25 cellular contexts compared by ENCODE assay signal in genomic region chr6:146955570-146955969, GRCh38.
"Had no signal": no experiment of that assay in that cellular context is flagged by ENCODE, and none has a peak within 500 bp of the region (broad histone marks: within the 10 kb centered on the region; RNA-seq: fewer than 3 reads in every experiment).

No MANE protein-coding gene starts in this region.

- H3K27ac ChIP-seq: coronary artery, dorsolateral prefrontal cortex, epithelial cell of prostate, esophagus muscularis mucosa, foreskin keratinocyte, gastroesophageal sphincter, heart left ventricle, hepatocyte, left lung, lower lobe of right lung had no signal

- H3K79me2 ChIP-seq: hepatocyte had no signal

- H3K4me1 Mint-ChIP-seq: immature natural killer cell had no signal

- H3K4me1 ChIP-seq: esophagus muscularis mucosa, foreskin keratinocyte, gastroesophageal sphincter, heart left ventricle, lower lobe of right lung had no signal

- H2AFZ ChIP-seq: hepatocyte had no signal

- H3K36me3 ChIP-seq: esophagus muscularis mucosa, gastroesophageal sphincter, heart left ventricle, left lung, lower lobe of right lung had no signal

- H3K27ac Mint-ChIP-seq: immature natural killer cell, mesothelial cell of epicardium, naive B cell had no signal

- H3K36me3 Mint-ChIP-seq: immature natural killer cell, mesothelial cell of epicardium, naive B cell had no signal

- H3K4me2 ChIP-seq: hepatocyte had no signal

- H3K27me3 ChIP-seq: dorsolateral prefrontal cortex, esophagus muscularis mucosa, foreskin keratinocyte, gastroesophageal sphincter, heart left ventricle, hepatocyte, left lung had no signal

- DNase-seq: dermis blood vessel endothelial cell; dorsolateral prefrontal cortex; effector CD4-positive, alpha-beta T cell; effector memory CD4-positive, alpha-beta T cell; erythroblast; foreskin keratinocyte; heart left ventricle; hypothalamus; immature natural killer cell; left cardiac atrium; left lung; left ventricle myocardium superior; lower lobe of right lung; mesenchymal stem cell; mucosa of descending colon; naive B cell had no signal

- H3K9me3 Mint-ChIP-seq: mesothelial cell of epicardium, naive B cell had no signal

- FAIRE-seq: colon, frontal cortex, keratinocyte had no signal

- H3K4me3 ChIP-seq: coronary artery, dorsolateral prefrontal cortex, esophagus muscularis mucosa, gastroesophageal sphincter, heart left ventricle, hepatocyte, left lung, lower lobe of right lung, mucosa of descending colon had no signal

- H3K4me3 Mint-ChIP-seq: immature natural killer cell, mesothelial cell of epicardium, naive B cell had no signal

- ATAC-seq: foreskin keratinocyte, gastroesophageal sphincter, heart left ventricle, left cardiac atrium, left lung, left ventricle myocardium superior, lower lobe of right lung, mucosa of descending colon had no signal

- H3K9me3 ChIP-seq: esophagus muscularis mucosa, gastroesophageal sphincter, heart left ventricle, left lung, lower lobe of right lung, mucosa of descending colon had no signal
